8 cellular contexts compared by ENCODE assay signal in the genomic region with DNA sequence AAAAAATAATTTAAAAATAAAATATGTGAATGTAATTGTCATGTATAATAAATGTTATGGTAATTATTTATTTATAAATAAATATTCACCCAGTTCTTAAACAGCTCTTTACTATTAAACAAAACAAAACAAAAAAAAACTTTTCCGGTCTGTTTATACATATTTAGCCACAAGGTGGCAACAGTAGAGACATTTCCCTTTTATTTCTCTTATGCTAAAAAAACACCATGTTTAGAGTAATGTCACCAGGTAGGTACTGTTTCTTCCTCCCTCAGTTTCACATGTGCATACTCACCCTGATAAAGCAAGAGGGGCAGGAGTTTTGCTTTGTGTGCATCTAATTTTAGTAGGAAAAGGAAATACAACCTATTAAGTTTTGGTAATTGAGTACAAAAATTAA.
DNase-seq lines count a peak whose midpoint lies in the region; ATAC-seq and TF ChIP-seq lines count a peak whose summit lies in the region.

No MANE protein-coding gene starts in this region.

- no peaks in the 10 kb centered on the region for H3K36me3 Mint-ChIP-seq in activated T-helper 2 cell treated with anti-CD3 and anti-CD28 coated beads, Interferon-gamma antibody, Interleukin-2, Interleukin-4, amounts not matched to agents 10 μg/mL and 5 μg/mL and 100 μg/mL, durations not matched to agents 14 hours and 24 hours and 36 hours (ENCODE audit: low read depth)

- DNase-seq in myocyte (ENCODE audit: low read depth): peak; percentile 31
- no peak for DNase-seq in activated T-helper 2 cell treated with anti-CD3 and anti-CD28 coated beads, Interferon-gamma antibody, Interleukin-2, Interleukin-4, amounts not matched to agents 10 μg/mL and 5 μg/mL and 100 μg/mL, durations not matched to agents 14 hours and 24 hours and 36 hours (ENCODE audit: low spot score)
- DNase-seq in stimulated activated naive CD8-positive, alpha-beta T cell treated with anti-CD3 and anti-CD28 coated beads, Interleukin-15, amount 100 ng/mL, for 72 hours: no peak
- DNase-seq in stimulated activated naive CD8-positive, alpha-beta T cell treated with anti-CD3 and anti-CD28 coated beads, Interleukin-15, Interleukin-2, amounts not matched to agents 100 U/mL and 50 U/mL, for 24 hours: no peak

- intact Hi-C loops in activated T-helper 2 cell treated with anti-CD3 and anti-CD28 coated beads, Interferon-gamma antibody, Interleukin-2, Interleukin-4, amounts not matched to agents 10 μg/mL and 5 μg/mL and 100 μg/mL, durations not matched to agents 14 hours and 24 hours and 36 hours (cut with micrococcal nuclease): no loop called here

- H3K4me3 Mint-ChIP-seq in activated T-helper 2 cell treated with anti-CD3 and anti-CD28 coated beads, Interferon-gamma antibody, Interleukin-2, Interleukin-4, amounts not matched to agents 10 μg/mL and 5 μg/mL and 100 μg/mL, durations not matched to agents 14 hours and 24 hours and 36 hours (ENCODE audit: low read depth): no peak overlapping the region
- H3K4me3 Mint-ChIP-seq in stimulated activated naive CD8-positive, alpha-beta T cell treated with anti-CD3 and anti-CD28 coated beads, Interleukin-15, amount 100 ng/mL, for 72 hours: no peak overlapping the region

- H3K27ac Mint-ChIP-seq in activated T-helper 2 cell treated with anti-CD3 and anti-CD28 coated beads, Interferon-gamma antibody, Interleukin-2, Interleukin-4, amounts not matched to agents 10 μg/mL and 5 μg/mL and 100 μg/mL, durations not matched to agents 14 hours and 24 hours and 36 hours: no peak overlapping the region
- H3K27ac Mint-ChIP-seq in stimulated activated naive CD8-positive, alpha-beta T cell treated with anti-CD3 and anti-CD28 coated beads, Interleukin-15, amount 100 ng/mL, for 72 hours: no peak overlapping the region

- no peaks in the 10 kb centered on the region for H3K27me3 Mint-ChIP-seq in activated T-helper 2 cell treated with anti-CD3 and anti-CD28 coated beads, Interferon-gamma antibody, Interleukin-2, Interleukin-4, amounts not matched to agents 10 μg/mL and 5 μg/mL and 100 μg/mL, durations not matched to agents 14 hours and 24 hours and 36 hours (ENCODE audit: low read depth)
- no peaks in the 10 kb centered on the region for H3K27me3 Mint-ChIP-seq in stimulated activated naive CD8-positive, alpha-beta T cell treated with anti-CD3 and anti-CD28 coated beads, Interleukin-15, amount 100 ng/mL, for 72 hours

- H3K4me3 ChIP-seq in WI38 (ENCODE audit: low read depth, low read length): no peak overlapping the region

- peak; percentile 66 for ATAC-seq in HG03280 (IDR thresholded peaks at IDR 0.05; ENCODE audit: unreplicated experiment)
- no peak for ATAC-seq in HG03378 (IDR thresholded peaks at IDR 0.05; ENCODE audit: unreplicated experiment)
- ATAC-seq in stimulated activated naive CD8-positive, alpha-beta T cell treated with anti-CD3 and anti-CD28 coated beads, Interleukin-15, amount 100 ng/mL, for 72 hours: no peak
- ATAC-seq in stimulated activated naive CD8-positive, alpha-beta T cell treated with anti-CD3 and anti-CD28 coated beads, Interleukin-15, Interleukin-2, amounts not matched to agents 100 U/mL and 50 U/mL, for 24 hours: no peak

- H3K9me3 Mint-ChIP-seq in activated T-helper 2 cell treated with anti-CD3 and anti-CD28 coated beads, Interferon-gamma antibody, Interleukin-2, Interleukin-4, amounts not matched to agents 10 μg/mL and 5 μg/mL and 100 μg/mL, durations not matched to agents 14 hours and 24 hours and 36 hours: peaks cover 10% of the 10 kb centered on the region
- peaks cover 9% of the 10 kb centered on the region in 2 donors for H3K9me3 Mint-ChIP-seq in stimulated activated naive CD8-positive, alpha-beta T cell treated with anti-CD3 and anti-CD28 coated beads, Interleukin-15, amount 100 ng/mL, for 72 hours

- H3K4me1 Mint-ChIP-seq in activated T-helper 2 cell treated with anti-CD3 and anti-CD28 coated beads, Interferon-gamma antibody, Interleukin-2, Interleukin-4, amounts not matched to agents 10 μg/mL and 5 μg/mL and 100 μg/mL, durations not matched to agents 14 hours and 24 hours and 36 hours (ENCODE audit: low read depth): no peaks in the 10 kb centered on the region
- no peaks in the 10 kb centered on the region for H3K4me1 Mint-ChIP-seq in stimulated activated naive CD8-positive, alpha-beta T cell treated with anti-CD3 and anti-CD28 coated beads, Interleukin-15, amount 100 ng/mL, for 72 hours

- TF ChIP-seq CTCF in GM12873 (IDR thresholded peaks at IDR 0.05; ENCODE audit: insufficient read depth, low read depth, low read length, missing control alignments): peak; percentile 23
- 0 out of 2 replicates have a peak, but pooled peaks have one; percentile 7 for TF ChIP-seq CTCF in WI38 (IDR thresholded peaks at IDR 0.05; ENCODE audit: low read depth, low read length)
